In the genomic region with DNA sequence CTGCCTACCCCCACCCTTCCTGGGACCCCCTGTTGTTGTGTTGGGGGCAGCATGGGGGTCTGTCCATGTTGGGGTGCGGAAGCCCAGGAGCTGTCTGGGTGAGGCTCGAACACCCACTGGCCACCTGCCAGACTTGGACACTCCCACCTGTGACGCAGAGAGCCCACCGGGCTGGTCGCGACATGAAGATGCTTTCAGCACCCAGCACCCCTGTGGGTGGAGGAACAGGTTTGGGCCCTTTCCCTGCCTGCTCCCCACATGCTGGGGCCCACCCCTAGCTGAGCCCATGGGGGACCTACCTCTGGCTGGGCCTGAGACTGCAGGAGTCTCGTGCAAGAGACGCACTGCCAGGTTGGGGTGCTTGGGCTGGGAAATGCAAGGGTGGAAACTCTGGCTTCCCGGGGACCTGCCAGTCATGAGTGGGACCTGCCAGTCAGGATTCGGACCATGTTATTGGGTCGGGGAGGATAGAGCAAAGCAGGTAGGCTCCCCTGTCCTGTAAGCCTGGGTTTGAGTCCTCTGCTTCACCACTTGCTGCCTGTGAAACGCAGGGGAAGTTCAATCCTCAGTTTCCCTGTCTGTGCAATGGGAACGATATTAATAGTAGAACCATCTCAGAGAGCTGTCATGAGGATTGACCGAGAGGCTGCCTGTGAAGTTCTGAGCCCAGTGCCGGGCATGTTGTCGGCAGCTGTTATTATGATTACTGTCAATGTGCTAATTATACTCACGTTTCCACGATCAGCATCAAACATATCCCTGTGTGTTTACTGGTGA, we compare ENCODE assay signal across 15 cellular contexts. TPM values are rescaled to one million over a fixed set of nuclear protein-coding genes. Genes with fewer than 3 reads are reported as not detected.
DNase-seq lines count a peak whose midpoint lies in the region; ATAC-seq and TF ChIP-seq lines count a peak whose summit lies in the region.
"Had no signal": no experiment of that assay in that cellular context is flagged by ENCODE, and none has a peak within 500 bp of the region (broad histone marks: within the 10 kb centered on the region; RNA-seq: fewer than 3 reads in every experiment).

No MANE protein-coding gene starts in this region.

- no peak overlapping the region for H3K9ac ChIP-seq in parathyroid adenoma

- H3K4me3 ChIP-seq in heart left ventricle (peak overlapping the region in 1 of 12 donors; percentile 4), parathyroid adenoma (ENCODE audit: low read depth, low read length) (no peak overlapping the region), aorta (ENCODE audit: low read length in 2 of 2) (no peak overlapping the region)

- H3K4me1 ChIP-seq in heart left ventricle (peaks cover 10 to 53% (median 36%) of the 10 kb centered on the region in 12 donors), parathyroid adenoma (peaks cover 12% of the 10 kb centered on the region), aorta (ENCODE audit: control insufficient read depth in 1 of 2, insufficient read depth in 2 of 2, low read length in 2 of 2) (no peaks in the 10 kb centered on the region)

- POLR2A ChIA-PET in activated CD4-positive, alpha-beta memory T cell treated with anti-CD3 and anti-CD28 coated beads for 36 hours (lab: Charles Lee), result no interaction called here

- H3K27me3 ChIP-seq in heart left ventricle (no peaks in the 10 kb centered on the region), parathyroid adenoma (ENCODE audit: control insufficient read depth, insufficient read depth, low read length) (no peaks in the 10 kb centered on the region), aorta (ENCODE audit: control insufficient read depth in 1 of 2, insufficient read depth in 2 of 2, low read length in 1 of 2) (no peaks in the 10 kb centered on the region)

- H3K27me3 Mint-ChIP-seq in activated CD4-positive, alpha-beta memory T cell treated with anti-CD3 and anti-CD28 coated beads for 36 hours, result no peaks in the 10 kb centered on the region

- no peaks in the 10 kb centered on the region for H3K36me3 ChIP-seq in heart left ventricle
- no peaks in the 10 kb centered on the region for H3K36me3 ChIP-seq in parathyroid adenoma (ENCODE audit: control insufficient read depth, insufficient read depth, low read length)
- no peaks in the 10 kb centered on the region for H3K36me3 ChIP-seq in aorta (ENCODE audit: control insufficient read depth in 1 of 2, insufficient read depth in 2 of 2, low read length in 1 of 2)

- no peaks in the 10 kb centered on the region for H3K9me3 ChIP-seq in heart left ventricle
- no peaks in the 10 kb centered on the region for H3K9me3 ChIP-seq in parathyroid adenoma (ENCODE audit: control insufficient read depth, low read length)
- H3K9me3 ChIP-seq in aorta (ENCODE audit: control insufficient read depth, low read length), result no peaks in the 10 kb centered on the region

- ATAC-seq in heart left ventricle, result peak in 2 of 4 donors; percentile 3 to 8
- peak; percentile 13 for ATAC-seq in left cardiac atrium
- ATAC-seq in aorta (ENCODE audit: low FRiP score), result peak; percentile 27

- DNase-seq in heart left ventricle (peak in 2 of 5 donors; percentile 48 to 65), cardiac septum (ENCODE audit: low spot score) (no peak), left cardiac atrium (no peak), aorta (no peak), HK-2 (ENCODE audit: unreplicated experiment) (no peak), dedifferentiated amniotic fluid mesenchymal stem cell (ENCODE audit: extremely low spot score) (no peak)
- DNase-seq in activated CD4-positive, alpha-beta memory T cell treated with anti-CD3 and anti-CD28 coated beads for 36 hours, result no peak
- DNase-seq: activated CD4-positive, alpha-beta T cell treated with anti-CD3 and anti-CD28 coated beads, Interleukin-2, amount 10 ng/mL, durations not matched to agents 7 days and 5 days; islet precursor cell; NCI-H1105 treated with DMSO at 0.1 percent for 48 hours; NCI-H774 had no signal

- no peak overlapping the region for H3K4me3 Mint-ChIP-seq in activated CD4-positive, alpha-beta memory T cell treated with anti-CD3 and anti-CD28 coated beads for 36 hours
- H3K4me3 Mint-ChIP-seq: activated CD4-positive, alpha-beta T cell treated with anti-CD3 and anti-CD28 coated beads, Interleukin-2, amount 10 ng/mL, durations not matched to agents 7 days and 5 days; activated naive CD4-positive, alpha-beta T cell treated with anti-CD3 and anti-CD28 coated beads, Interleukin-2, amount 50 U/mL, for 24 hours had no signal

- H3K4me1 Mint-ChIP-seq in activated CD4-positive, alpha-beta memory T cell treated with anti-CD3 and anti-CD28 coated beads for 36 hours (ENCODE audit: low read depth), result no peaks in the 10 kb centered on the region
- H3K4me1 Mint-ChIP-seq: activated CD4-positive, alpha-beta T cell treated with anti-CD3 and anti-CD28 coated beads, Interleukin-2, amount 10 ng/mL, durations not matched to agents 7 days and 5 days; activated naive CD4-positive, alpha-beta T cell treated with anti-CD3 and anti-CD28 coated beads, Interleukin-2, amount 50 U/mL, for 24 hours had no signal

- peak overlapping the region; percentile 76 to 90 (median 80) for H3K27ac ChIP-seq in heart left ventricle
- peak overlapping the region; percentile 77 for H3K27ac ChIP-seq in parathyroid adenoma
- H3K27ac ChIP-seq in aorta (ENCODE audit: low read depth in 1 of 2, low read length in 2 of 2), result peak overlapping the region in 1 of 2 donors; percentile 2

- H3K4me2 ChIP-seq in parathyroid adenoma (ENCODE audit: low read length), result no peak overlapping the region

- no peak for TF ChIP-seq POLR2A in heart left ventricle (IDR thresholded peaks at IDR 0.05)

- peaks cover 11% of the 10 kb centered on the region for H3K79me2 ChIP-seq in parathyroid adenoma

- no peaks in the 10 kb centered on the region for H3K9me3 Mint-ChIP-seq in activated CD4-positive, alpha-beta memory T cell treated with anti-CD3 and anti-CD28 coated beads for 36 hours
- H3K9me3 Mint-ChIP-seq: activated CD4-positive, alpha-beta T cell treated with anti-CD3 and anti-CD28 coated beads, Interleukin-2, amount 10 ng/mL, durations not matched to agents 7 days and 5 days; activated naive CD4-positive, alpha-beta T cell treated with anti-CD3 and anti-CD28 coated beads, Interleukin-2, amount 50 U/mL, for 24 hours had no signal

- H2AFZ ChIP-seq in parathyroid adenoma, result peak overlapping the region; percentile 75

- 45 to 63% (median 57%) methylated on average over 18 of the region's 18 CpGs for WGBS in heart left ventricle, 4 donors
- 72 to 73% methylated on average over 18 of the region's 18 CpGs for WGBS in aorta, 2 donors

- intact Hi-C loops in heart left ventricle (cut with DNase I) (loop anchor here in 1 of 10 donors (5.0 kb wide), 1 partner anchor 41 kb away; no protein-coding TSS in a partner anchor), cardiac septum (cut with DNase I) (no loop called here), left cardiac atrium (cut with DNase I) (no loop called here), aorta (cut with DNase I) (no loop called here)
- intact Hi-C loops in activated CD4-positive, alpha-beta memory T cell treated with anti-CD3 and anti-CD28 coated beads for 36 hours (cut with micrococcal nuclease), result no loop called here

- H3K36me3 Mint-ChIP-seq in activated CD4-positive, alpha-beta memory T cell treated with anti-CD3 and anti-CD28 coated beads for 36 hours, result no peaks in the 10 kb centered on the region
- H3K36me3 Mint-ChIP-seq: activated naive CD4-positive, alpha-beta T cell treated with anti-CD3 and anti-CD28 coated beads, Interleukin-2, amount 50 U/mL, for 24 hours had no signal

- CTCF ChIA-PET in activated CD4-positive, alpha-beta memory T cell treated with anti-CD3 and anti-CD28 coated beads for 36 hours (lab: Charles Lee), result interaction anchor here (1.5 kb wide), 1 partner anchor 25 kb away, joined by 3 read pairs; no protein-coding TSS in a partner anchor

- no peak overlapping the region for H3K27ac Mint-ChIP-seq in activated CD4-positive, alpha-beta memory T cell treated with anti-CD3 and anti-CD28 coated beads for 36 hours
- H3K27ac Mint-ChIP-seq: activated CD4-positive, alpha-beta T cell treated with anti-CD3 and anti-CD28 coated beads, Interleukin-2, amount 10 ng/mL, durations not matched to agents 7 days and 5 days; activated naive CD4-positive, alpha-beta T cell treated with anti-CD3 and anti-CD28 coated beads, Interleukin-2, amount 50 U/mL, for 24 hours had no signal

- TF ChIP-seq CTCF in heart left ventricle (IDR thresholded peaks at IDR 0.05), result no peak
- TF ChIP-seq CTCF in parathyroid adenoma (IDR thresholded peaks at IDR 0.05), result no peak

RNA-seq across cellular contexts. Expression of a gene that starts 24.1 kb away (rescaled TPM):
- total RNA-seq in heart left ventricle, result 10 to 100 TPM in 8 of 9 donors, 1 to 10 TPM in 1; 7.2 to 22.1 (median 14.8) TPM
- polyA plus RNA-seq in heart left ventricle, result 1 to 10 TPM; 4.5 to 5.7 TPM
- total RNA-seq in cardiac septum, result 12.3 TPM
- total RNA-seq in left cardiac atrium, result 10 to 100 TPM; 18.2 to 20.7 TPM
- total RNA-seq in aorta, result 10 to 100 TPM; 57.0 to 93.3 TPM
- polyA plus RNA-seq in aorta, result 10 to 100 TPM; 11.5 to 15.4 TPM
- 1 to 10 TPM; 6.5 to 6.8 TPM for total RNA-seq in activated CD4-positive, alpha-beta memory T cell treated with anti-CD3 and anti-CD28 coated beads for 36 hours

RNA-seq across cellular contexts. Expression of a gene that starts 30.1 kb away (rescaled TPM):
- total RNA-seq in heart left ventricle, result not detected
- not detected for polyA plus RNA-seq in heart left ventricle
- total RNA-seq in cardiac septum, result not detected
- not detected for total RNA-seq in left cardiac atrium
- not detected for total RNA-seq in aorta
- polyA plus RNA-seq in aorta, result not detected
- total RNA-seq in activated CD4-positive, alpha-beta memory T cell treated with anti-CD3 and anti-CD28 coated beads for 36 hours, result not detected
- total RNA-seq: activated CD4-positive, alpha-beta T cell treated with anti-CD3 and anti-CD28 coated beads, Interleukin-2, amount 10 ng/mL, durations not matched to agents 7 days and 5 days; endothelial cell of umbilical vein; pulmonary artery endothelial cell had no signal
- polyA plus RNA-seq: endothelial cell of umbilical vein had no signal
